ENCODE assay signal across 22 cellular contexts in the genomic region with DNA sequence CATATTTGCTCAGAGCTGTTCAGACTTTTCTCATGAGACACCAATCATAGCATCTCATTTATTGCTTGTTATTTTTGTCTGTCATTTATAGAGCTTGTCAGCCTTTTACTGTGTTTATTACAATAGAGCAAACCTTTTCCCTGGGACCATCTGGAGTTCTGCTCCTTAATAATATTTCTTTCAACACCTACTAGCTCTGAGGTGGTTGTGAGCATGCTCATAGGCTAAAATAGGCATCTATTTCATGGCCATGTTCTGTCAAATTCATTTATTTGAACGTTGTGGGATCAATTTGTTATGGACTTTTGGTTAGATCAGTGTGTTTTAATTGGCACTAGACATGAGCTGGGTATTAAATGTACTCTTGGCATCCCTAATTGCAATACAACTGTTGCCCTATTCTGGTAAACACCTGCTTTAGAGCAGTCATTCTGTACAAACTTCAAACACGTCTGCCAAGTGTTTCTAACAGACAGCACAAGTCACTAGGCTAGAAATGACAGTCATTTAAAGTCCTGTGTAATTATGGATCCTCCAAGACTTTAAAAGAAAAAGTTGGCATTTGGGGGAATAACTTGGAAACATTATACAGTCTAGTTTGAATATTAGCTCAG.
"Had no signal": no experiment of that assay in that cellular context is flagged by ENCODE, and none has a peak within 500 bp of the region (broad histone marks: within the 10 kb centered on the region; RNA-seq: fewer than 3 reads in every experiment).

No MANE protein-coding gene starts in this region.

- H3K36me3 ChIP-seq: breast epithelium, ovary, sigmoid colon, spleen, transverse colon had no signal

- H3K4me3 ChIP-seq: breast epithelium, ovary, sigmoid colon, spleen, testis, transverse colon had no signal

- H3K9me3 ChIP-seq: breast epithelium, ovary, sigmoid colon, testis had no signal

- H3K27me3 ChIP-seq: breast epithelium, ovary, sigmoid colon, spleen, testis, transverse colon had no signal

- DNase-seq: activated CD4-positive, alpha-beta memory T cell treated with anti-CD3 and anti-CD28 coated beads, Interleukin-2, amount 10 ng/mL, durations not matched to agents 7 days and 5 days; activated CD4-positive, alpha-beta T cell treated with anti-CD3 and anti-CD28 coated beads for 1 hour; activated CD4-positive, alpha-beta T cell treated with anti-CD3 and anti-CD28 coated beads, Interleukin-2, amount 10 ng/mL, durations not matched to agents 7 days and 5 days; activated naive CD8-positive, alpha-beta T cell treated with anti-CD3 and anti-CD28 coated beads, Interleukin-2, amount 50 U/mL, for 24 hours; activated T-cell treated with anti-CD3 and anti-CD28 coated beads, Interleukin-2, amount 50 U/mL, for 48 hours; amygdala; endodermal cell; foreskin fibroblast; left ventricle myocardium superior; naive B cell; nephron progenitor cell; ovary; sigmoid colon; spleen; stimulated activated CD4-positive, alpha-beta T cell treated with anti-CD3 and anti-CD28 coated beads, Interleukin-2, amount 100 ng/mL, for 48 hours; stimulated activated naive CD8-positive, alpha-beta T cell treated with anti-CD3 and anti-CD28 coated beads, Interleukin-15, Interleukin-2, amounts not matched to agents 100 U/mL and 50 U/mL, for 24 hours; T-helper 2 cell; testis; transverse colon had no signal

- H3K4me1 ChIP-seq: breast epithelium, sigmoid colon, spleen, testis, transverse colon had no signal

- H3K27ac ChIP-seq: breast epithelium, ovary, sigmoid colon, spleen, testis, transverse colon had no signal

- ATAC-seq: activated naive CD8-positive, alpha-beta T cell treated with anti-CD3 and anti-CD28 coated beads, Interleukin-2, amount 50 U/mL, for 24 hours; esophagus mucosa; left ventricle myocardium superior; stimulated activated naive CD8-positive, alpha-beta T cell treated with anti-CD3 and anti-CD28 coated beads, Interleukin-15, Interleukin-2, amounts not matched to agents 100 U/mL and 50 U/mL, for 24 hours; WTC11 had no signal
